Comparison of ENCODE assay signal across 8 cellular contexts in the genomic region with DNA sequence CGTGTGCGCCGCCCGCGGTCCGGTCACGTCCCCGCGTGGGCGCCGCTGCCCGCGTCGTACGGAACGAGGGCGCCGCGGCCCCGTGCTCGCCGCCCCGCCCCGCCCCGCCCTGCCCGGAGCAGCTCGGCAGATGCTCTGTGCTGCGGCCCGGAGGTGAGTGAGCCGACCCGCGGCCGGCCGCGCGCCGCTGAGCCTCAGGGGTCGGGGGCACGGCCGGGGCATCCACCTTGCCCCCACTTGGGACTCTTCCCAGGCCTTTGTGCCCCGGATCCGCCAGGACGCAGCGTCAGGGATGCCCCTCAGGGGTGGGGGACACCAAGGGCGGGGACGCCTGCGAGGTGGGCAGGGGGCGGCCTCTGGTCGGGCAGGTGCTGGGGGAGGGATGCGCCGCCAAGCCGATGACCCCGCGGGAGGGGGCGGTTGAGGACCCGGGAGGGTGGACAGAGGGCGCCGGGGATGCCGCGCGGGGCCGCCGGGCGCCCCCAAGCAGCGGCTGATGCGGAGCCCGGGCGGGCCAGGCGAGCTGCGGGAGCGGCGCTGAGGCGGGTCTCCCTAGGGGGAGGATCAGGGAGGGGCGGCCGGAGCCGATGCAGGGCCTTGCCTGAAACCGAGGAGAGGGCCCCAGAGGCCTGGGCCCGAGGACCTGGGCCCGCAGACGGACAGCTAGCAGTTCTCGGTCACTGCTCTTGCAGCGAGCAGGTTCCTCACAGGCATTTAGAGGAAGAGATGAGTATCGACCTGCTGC. TPM values are rescaled to one million over a fixed set of nuclear protein-coding genes. Genes with fewer than 3 reads are reported as not detected.
DNase-seq lines count a peak whose midpoint lies in the region; FAIRE-seq and TF ChIP-seq lines count a peak whose summit lies in the region.

GNAZ (plus strand) TSS at position 102 of the 745 bp plus-strand sequence. CDS start 25,177 bp downstream, outside the sequence.

- H3K27me3 ChIP-seq in DOHH2 (ENCODE audit: control insufficient read depth, low read length) (peaks cover 4% of the 10 kb centered on the region), H7 (ENCODE audit: control insufficient read depth, insufficient read depth, low read length) (peaks cover 32% of the 10 kb centered on the region), PC-9 (ENCODE audit: insufficient read depth, low read depth) (peaks cover 39% of the 10 kb centered on the region)

- no peaks in the 10 kb centered on the region for H3K36me3 ChIP-seq in DOHH2 (ENCODE audit: control insufficient read depth, low read length)
- H3K36me3 ChIP-seq in H7 (replicated peaks; ENCODE audit: control insufficient read depth, insufficient read depth, low read length): no peaks in the 10 kb centered on the region
- no peaks in the 10 kb centered on the region for H3K36me3 ChIP-seq in PC-9 (ENCODE audit: low read depth)
- no peaks in the 10 kb centered on the region for H3K36me3 ChIP-seq in kidney (ENCODE audit: control insufficient read depth in 1 of 2, insufficient read depth in 2 of 2, low read length in 2 of 2)

- POLR2A ChIA-PET in PC-9 (lab: Charles Lee; ENCODE audit: unreplicated experiment): no interaction called here
- POLR2A ChIA-PET in MCF 10A (lab: Yijun Ruan, JAX): no interaction called here

- DNase-seq in H7 (peak; percentile 90), PC-9 (no peak), MCF 10A (ENCODE audit: unreplicated experiment) (no peak), kidney (peak; percentile 85), GM19240 (ENCODE audit: insufficient read length, low spot score) (no peak), NCI-H2196 (lab: John Stamatoyannopoulos, UW; ENCODE audit: unreplicated experiment) (no peak)
- DNase-seq in stimulated activated CD4-positive, alpha-beta T cell treated with anti-CD3 and anti-CD28 coated beads, Interleukin-4, amount 100 ng/mL, for 1 hour: peak; percentile 10

- no peaks in the 10 kb centered on the region for H3K9me3 ChIP-seq in DOHH2 (ENCODE audit: control insufficient read depth, insufficient read depth, low read length)
- no peaks in the 10 kb centered on the region for H3K9me3 ChIP-seq in PC-9 (ENCODE audit: insufficient read depth, low read depth)
- H3K9me3 ChIP-seq in kidney (ENCODE audit: control insufficient read depth in 1 of 2, low read length in 2 of 2): no peaks in the 10 kb centered on the region

- peak within 1 kb of the TSS; percentile 93 for H3K4me2 ChIP-seq in DOHH2 (ENCODE audit: low read length)
- peak within 1 kb of the TSS; percentile 93 for H3K4me2 ChIP-seq in PC-9

- H3K4me3 ChIP-seq in DOHH2 (ENCODE audit: low read length): peak within 1 kb of the TSS; percentile 83
- peak within 1 kb of the TSS; percentile 79 for H3K4me3 ChIP-seq in H7 (ENCODE audit: insufficient read depth, low read depth, low read length)
- peak within 1 kb of the TSS; percentile 59 for H3K4me3 ChIP-seq in PC-9
- peak within 1 kb of the TSS; percentile 77 to 79 for H3K4me3 ChIP-seq in kidney (ENCODE audit: low read length in 2 of 2)

- H3K9me2 ChIP-seq in DOHH2 (replicated peaks; ENCODE audit: control insufficient read depth, low read length): no peaks in the 10 kb centered on the region
- no peaks in the 10 kb centered on the region for H3K9me2 ChIP-seq in PC-9 (ENCODE audit: insufficient read depth)

- BruUV-seq in PC-9 (replicated peaks; lab: Mats Ljungman, UMichigan): no TSS peak
- no TSS peak for BruUV-seq in MCF 10A (replicated peaks; lab: Mats Ljungman, UMichigan)

- H4K20me1 ChIP-seq in DOHH2 (ENCODE audit: control insufficient read depth, insufficient read depth, low read depth, low read length) (peaks cover 6% of the 10 kb centered on the region; the same call in 1 of the 2 replicates), PC-9 (ENCODE audit: insufficient read depth) (no peaks in the 10 kb centered on the region; the same call in 1 of the 2 replicates)

- H3K27ac ChIP-seq in DOHH2 (ENCODE audit: low read depth, low read length): no peak within 1 kb of the TSS
- no peak within 1 kb of the TSS for H3K27ac ChIP-seq in PC-9
- no peak within 1 kb of the TSS for H3K27ac ChIP-seq in kidney (ENCODE audit: low read depth in 2 of 2, low read length in 2 of 2)

- peak within 1 kb of the TSS in 1 of 2 donors; percentile 67 for H3K9ac ChIP-seq in kidney (ENCODE audit: low read length in 2 of 2)

- peaks cover 65% of the 10 kb centered on the region for H3K4me1 ChIP-seq in DOHH2 (ENCODE audit: control insufficient read depth, low read length)
- no peaks in the 10 kb centered on the region; the same call in 1 of the 2 replicates for H3K4me1 ChIP-seq in PC-9 (replicated peaks; ENCODE audit: insufficient read depth)
- H3K4me1 ChIP-seq in kidney (ENCODE audit: control insufficient read depth in 1 of 2, insufficient read depth in 1 of 2, low read depth in 1 of 2, low read length in 2 of 2): peaks cover 0 to 7% of the 10 kb centered on the region in 2 donors

- H2AFZ ChIP-seq in PC-9: peak within 1 kb of the TSS; percentile 79; the same call in 1 of the 2 replicates

- no peak within 1 kb of the TSS for H3K27ac Mint-ChIP-seq in MCF 10A (ENCODE audit: low read depth, unreplicated experiment)

- H3F3A ChIP-seq in DOHH2 (ENCODE audit: control insufficient read depth, insufficient read depth) (no peaks in the 10 kb centered on the region), PC-9 (ENCODE audit: insufficient read depth, low read depth) (no peaks in the 10 kb centered on the region)

- H3K79me2 ChIP-seq in DOHH2 (ENCODE audit: control insufficient read depth, low read length) (peaks cover 27% of the 10 kb centered on the region), PC-9 (ENCODE audit: low read depth) (no peaks in the 10 kb centered on the region)

- no peaks in the 10 kb centered on the region for H3K27me3 Mint-ChIP-seq in MCF 10A (ENCODE audit: insufficient read depth, unreplicated experiment)

- H3K36me3 Mint-ChIP-seq in MCF 10A (ENCODE audit: insufficient read depth, unreplicated experiment): no peaks in the 10 kb centered on the region

- CTCF ChIA-PET in PC-9 (lab: Charles Lee): interaction anchor here (0.7 kb wide), 1 partner anchor 1724 kb away, joined by 7 read pairs; no protein-coding TSS in a partner anchor
- CTCF ChIA-PET in MCF 10A (lab: Yijun Ruan, JAX): interaction anchor here (0.6 kb wide), 1 partner anchor 483 kb away, joined by 3 read pairs; no protein-coding TSS in a partner anchor

- no peaks in the 10 kb centered on the region for H3K4me1 Mint-ChIP-seq in MCF 10A (ENCODE audit: insufficient read depth, unreplicated experiment)

- TF ChIP-seq CTCF in DOHH2 (IDR thresholded peaks at IDR 0.05; ENCODE audit: low read depth, low read length, poor library complexity, severe bottlenecking) (peak; percentile 15), PC-9 (conservative IDR thresholded peaks at IDR 0.05) (no peak), MCF 10A (IDR thresholded peaks at IDR 0.05; ENCODE audit: unreplicated experiment) (no peak), kidney (IDR thresholded peaks at IDR 0.05; ENCODE audit: borderline replicate concordance, extremely low read depth, insufficient read depth) (no peak)

- H3K4me3 Mint-ChIP-seq in MCF 10A (ENCODE audit: unreplicated experiment): peak within 1 kb of the TSS; percentile 70

- no peak for FAIRE-seq in kidney (lab: Jason Lieb, UNC)

- intact Hi-C loops in PC-9 (cut with micrococcal nuclease; ENCODE audit: unreplicated experiment): no loop called here
- intact Hi-C loops in MCF 10A (cut with micrococcal nuclease): no loop called here
- intact Hi-C loops in kidney (cut with DNase I): no loop called here

- no peaks in the 10 kb centered on the region for H3K9me3 Mint-ChIP-seq in MCF 10A (ENCODE audit: unreplicated experiment)

RNA-seq across cellular contexts. Expression of gene GNAZ, which starts in this region (rescaled TPM):
- total RNA-seq in H7 (2014; rRNA removed; shearing (Covaris generic)): 18.0 and 24.4 TPM in 2 replicates
- 1.2 and 1.7 TPM in 2 replicates for total RNA-seq in PC-9 (2021)
- total RNA-seq in MCF 10A (2022): 0.82 and 0.98 TPM in 2 replicates
- total RNA-seq in kidney: 5.7 TPM
- 3.7 TPM for polyA plus RNA-seq in kidney (ENCODE audit: insufficient read depth, low read depth, low replicate concordance)

Comparison
In these comparisons a context has a peak if more than half of its experiments do, and no peak if none do; other contexts are left out.
1. DNase-seq: peak in H7 (single experiment), kidney (single experiment) and stimulated activated CD4-positive, alpha-beta T cell treated with anti-CD3 and anti-CD28 coated beads, Interleukin-4, amount 100 ng/mL, for 1 hour (single experiment); none in PC-9 (0 of 2), MCF 10A (single experiment), GM19240 (single experiment) and NCI-H2196 (single experiment).
2. Peak in every context shown above with its lines, with median percentiles within 50 percentile points of each other: H3K4me3 ChIP-seq.